In genomic region chr3:177371903-177372302, GRCh38 we compare ENCODE assay signal across 21 cellular contexts.
A peak's percentile ranks its signal among the peaks of the same experiment; 100 is the strongest.
DNase-seq lines count a peak whose midpoint lies in the region; ATAC-seq, FAIRE-seq and TF ChIP-seq lines count a peak whose summit lies in the region.
"Had no signal": no experiment of that assay in that cellular context is flagged by ENCODE, and none has a peak within 500 bp of the region (broad histone marks: within the 10 kb centered on the region; RNA-seq: fewer than 3 reads in every experiment).

No MANE protein-coding gene starts in this region.

- CTCF ChIA-PET in CD8-positive, alpha-beta T cell (lab: Charles Lee), result interaction anchor here (1.1 to 2.1 kb wide), 3 partner anchors 11 to 407 kb away, joined by 3 to 5 read pairs (median 4); no protein-coding TSS in a partner anchor

- DNase-seq in NCI-H82 (lab: John Stamatoyannopoulos, UW) (peak; percentile 24), NCI-H82 treated with DMSO at 0.1 percent for 48 hours (lab: John Stamatoyannopoulos, UW; ENCODE audit: unreplicated experiment) (no peak), NCI-H345 treated with DMSO at 0.1 percent for 48 hours (lab: John Stamatoyannopoulos, UW; ENCODE audit: unreplicated experiment) (peak; percentile 80), bronchial epithelial cell (ENCODE audit: low read depth) (peak; percentile 39), activated gamma-delta T cell treated with Interleukin-2 at 50 U/mL for 16 hours (no peak)
- no peak for DNase-seq in activated CD4-positive, CD25-positive, alpha-beta regulatory T cell (lab: John Stamatoyannopoulos, UW)
- no peak for DNase-seq in CD8-positive, alpha-beta T cell
- DNase-seq: activated CD4-positive, CD25-positive, alpha-beta regulatory T cell treated with anti-CD3 and anti-CD28 coated beads, Interleukin-2, amount 50 U/mL, for 72 hours; caudate nucleus; DMS 273 treated with DMSO at 0.1 percent for 48 hours; dorsolateral prefrontal cortex; foreskin melanocyte; left cardiac atrium; NCI-H226; nucleus accumbens had no signal

- H3K36me3 ChIP-seq in bronchial epithelial cell (ENCODE audit: control insufficient read depth, insufficient read depth, low read length), result no peaks in the 10 kb centered on the region
- no peaks in the 10 kb centered on the region for H3K36me3 ChIP-seq in CD8-positive, alpha-beta T cell (ENCODE audit: insufficient read depth, low read length)
- H3K36me3 ChIP-seq: BLaER1, right atrium auricular region had no signal

- no peaks in the 10 kb centered on the region for H3K36me3 Mint-ChIP-seq in CD8-positive, alpha-beta T cell
- H3K36me3 Mint-ChIP-seq: stimulated activated effector memory CD8-positive, alpha-beta T cell treated with anti-CD3 and anti-CD28 coated beads, Interleukin-12 subunit alpha, Interleukin-12 subunit beta, amount 100 ng/mL, for 72 hours had no signal

- H3K4me3 Mint-ChIP-seq in CD8-positive, alpha-beta T cell, result no peak overlapping the region
- H3K4me3 Mint-ChIP-seq: activated T-helper 1 cell treated with anti-CD3 and anti-CD28 coated beads, Interleukin-12 subunit alpha, Interleukin-12 subunit beta, Interleukin-2, Interleukin-4 antibody, amounts not matched to agents 30 ng/mL and 10 ng/mL and 1 ng/mL, durations not matched to agents 14 hours and 24 hours and 36 hours; stimulated activated effector memory CD8-positive, alpha-beta T cell treated with anti-CD3 and anti-CD28 coated beads, Interleukin-12 subunit alpha, Interleukin-12 subunit beta, amount 100 ng/mL, for 72 hours had no signal

- no peaks in the 10 kb centered on the region for H3K9me3 Mint-ChIP-seq in CD8-positive, alpha-beta T cell
- H3K9me3 Mint-ChIP-seq: activated T-helper 1 cell treated with anti-CD3 and anti-CD28 coated beads, Interleukin-12 subunit alpha, Interleukin-12 subunit beta, Interleukin-2, Interleukin-4 antibody, amounts not matched to agents 30 ng/mL and 10 ng/mL and 1 ng/mL, durations not matched to agents 14 hours and 24 hours and 36 hours; stimulated activated effector memory CD8-positive, alpha-beta T cell treated with anti-CD3 and anti-CD28 coated beads, Interleukin-12 subunit alpha, Interleukin-12 subunit beta, amount 100 ng/mL, for 72 hours had no signal

- no peaks in the 10 kb centered on the region for H3K27me3 ChIP-seq in bronchial epithelial cell (ENCODE audit: control insufficient read depth, insufficient read depth, low read length)
- H3K27me3 ChIP-seq in CD8-positive, alpha-beta T cell (ENCODE audit: insufficient read depth, low read length), result no peaks in the 10 kb centered on the region
- H3K27me3 ChIP-seq: BLaER1, dorsolateral prefrontal cortex, right atrium auricular region had no signal

- no peak overlapping the region for H3K27ac Mint-ChIP-seq in CD8-positive, alpha-beta T cell
- H3K27ac Mint-ChIP-seq: activated T-helper 1 cell treated with anti-CD3 and anti-CD28 coated beads, Interleukin-12 subunit alpha, Interleukin-12 subunit beta, Interleukin-2, Interleukin-4 antibody, amounts not matched to agents 30 ng/mL and 10 ng/mL and 1 ng/mL, durations not matched to agents 14 hours and 24 hours and 36 hours; stimulated activated effector memory CD8-positive, alpha-beta T cell treated with anti-CD3 and anti-CD28 coated beads, Interleukin-12 subunit alpha, Interleukin-12 subunit beta, amount 100 ng/mL, for 72 hours had no signal

- TF ChIP-seq CTCF in bronchial epithelial cell (IDR thresholded peaks at IDR 0.05; ENCODE audit: insufficient read depth, low read length, severe bottlenecking), result no peak
- no peak for TF ChIP-seq CTCF in CD8-positive, alpha-beta T cell (IDR thresholded peaks at IDR 0.05)

- ATAC-seq in CD8-positive, alpha-beta T cell, result no peak
- no peak for ATAC-seq in GM18511 (IDR thresholded peaks at IDR 0.05; ENCODE audit: unreplicated experiment)
- ATAC-seq: left cardiac atrium; stimulated activated effector memory CD8-positive, alpha-beta T cell treated with anti-CD3 and anti-CD28 coated beads, Interleukin-12 subunit alpha, Interleukin-12 subunit beta, amount 100 ng/mL, for 72 hours had no signal

- POLR2A ChIA-PET in CD8-positive, alpha-beta T cell (lab: Charles Lee), result interaction anchor here (1.6 kb wide), 1 partner anchor 10 kb away, joined by 3 read pairs; no protein-coding TSS in a partner anchor

- H3K27ac ChIP-seq in CD8-positive, alpha-beta T cell (ENCODE audit: low read depth, low read length), result no peak overlapping the region
- H3K27ac ChIP-seq: BLaER1, dorsolateral prefrontal cortex, right atrium auricular region had no signal

- H3K9me3 ChIP-seq in CD8-positive, alpha-beta T cell (ENCODE audit: low read length), result no peaks in the 10 kb centered on the region
- H3K9me3 ChIP-seq: right atrium auricular region had no signal

- intact Hi-C loops in CD8-positive, alpha-beta T cell (cut with DNase I, micrococcal nuclease), result no loop called here

- no peaks in the 10 kb centered on the region for H3K27me3 Mint-ChIP-seq in CD8-positive, alpha-beta T cell (ENCODE audit: low read depth)

- H3K4me1 ChIP-seq in CD8-positive, alpha-beta T cell (ENCODE audit: insufficient read depth, low read length), result no peaks in the 10 kb centered on the region
- H3K4me1 ChIP-seq: right atrium auricular region had no signal

- H3K4me3 ChIP-seq in bronchial epithelial cell (ENCODE audit: low read depth, low read length), result no peak overlapping the region
- H3K4me3 ChIP-seq in CD8-positive, alpha-beta T cell (ENCODE audit: low read depth, low read length), result no peak overlapping the region
- H3K4me3 ChIP-seq: BLaER1, dorsolateral prefrontal cortex, right atrium auricular region had no signal

- no peaks in the 10 kb centered on the region for H3K4me1 Mint-ChIP-seq in CD8-positive, alpha-beta T cell (ENCODE audit: low read depth)
- H3K4me1 Mint-ChIP-seq: stimulated activated effector memory CD8-positive, alpha-beta T cell treated with anti-CD3 and anti-CD28 coated beads, Interleukin-12 subunit alpha, Interleukin-12 subunit beta, amount 100 ng/mL, for 72 hours had no signal

- no peak for FAIRE-seq in bronchial epithelial cell (lab: Jason Lieb, UNC)
- FAIRE-seq: HTR-8/SVneo had no signal

Comparison
In these comparisons a context has a peak if more than half of its experiments do, and no peak if none do; other contexts are left out.
1. DNase-seq: peak in NCI-H82 (single experiment), NCI-H345 treated with DMSO at 0.1 percent for 48 hours (single experiment) and bronchial epithelial cell (single experiment); none in NCI-H82 treated with DMSO at 0.1 percent for 48 hours (single experiment), activated CD4-positive, CD25-positive, alpha-beta regulatory T cell (0 of 4), CD8-positive, alpha-beta T cell (0 of 7) and activated gamma-delta T cell treated with Interleukin-2 at 50 U/mL for 16 hours (single experiment).